In the genomic region with DNA sequence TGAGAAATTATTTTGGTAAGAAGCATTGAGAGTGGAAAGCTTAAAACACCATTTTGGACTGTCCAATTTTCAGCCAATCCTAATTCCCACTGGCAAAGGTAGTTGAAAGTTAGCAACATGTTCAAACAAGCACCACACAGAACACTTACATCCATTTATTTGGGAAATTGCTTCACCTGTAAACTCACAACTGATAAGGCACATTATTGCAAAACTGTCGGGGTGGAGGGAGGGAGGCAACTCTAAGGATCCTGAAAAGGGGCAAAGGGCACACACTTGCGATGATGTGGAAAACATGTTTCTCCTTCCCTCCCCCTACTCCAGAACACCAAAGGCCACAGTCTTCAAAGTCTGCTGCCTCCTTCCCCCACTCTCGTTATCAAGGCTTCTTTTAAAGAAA, we compare ENCODE assay signal across 18 cellular contexts. TPM values are rescaled to one million over a fixed set of nuclear protein-coding genes. Genes with fewer than 3 reads are reported as not detected.
DNase-seq lines count a peak whose midpoint lies in the region; ATAC-seq, FAIRE-seq and TF ChIP-seq lines count a peak whose summit lies in the region.
"Had no signal": no experiment of that assay in that cellular context is flagged by ENCODE, and none has a peak within 500 bp of the region (broad histone marks: within the 10 kb centered on the region; RNA-seq: fewer than 3 reads in every experiment).

No MANE protein-coding gene starts in this region.

- no peaks in the 10 kb centered on the region for H3K9me3 Mint-ChIP-seq in astrocyte (ENCODE audit: unreplicated experiment)
- no peaks in the 10 kb centered on the region for H3K9me3 Mint-ChIP-seq in activated naive CD8-positive, alpha-beta T cell treated with anti-CD3 and anti-CD28 coated beads for 36 hours
- H3K9me3 Mint-ChIP-seq: CD8-positive, alpha-beta T cell; GM23338 had no signal

- no peak overlapping the region for H3K4me2 ChIP-seq in astrocyte (ENCODE audit: low read length)
- H3K4me2 ChIP-seq: BLaER1 treated with 17β-estradiol and CSF1 and Interleukin-3, amounts not matched to agents 10 nM and 100 nM; GM23338; KMS-11 had no signal

- H3K4me1 ChIP-seq in astrocyte (ENCODE audit: insufficient read depth, low read length) (no peaks in the 10 kb centered on the region), right lobe of liver (peaks cover 0 to 20% (median 5%) of the 10 kb centered on the region in 4 donors), transverse colon (peaks cover 0 to 12% (median 2%) of the 10 kb centered on the region in 4 donors)
- H3K4me1 ChIP-seq: BLaER1 treated with 17β-estradiol and CSF1 and Interleukin-3, amounts not matched to agents 10 nM and 100 nM had no signal

- TF ChIP-seq POLR2A in right lobe of liver (IDR thresholded peaks at IDR 0.05) (peak; percentile 5), transverse colon (IDR thresholded peaks at IDR 0.05) (no peak)

- H4K20me1 ChIP-seq in astrocyte (ENCODE audit: insufficient read depth, low read length), result no peaks in the 10 kb centered on the region

- H3K79me2 ChIP-seq in astrocyte (ENCODE audit: insufficient read depth, low read length), result no peaks in the 10 kb centered on the region

- TF ChIP-seq EP300 in transverse colon (IDR thresholded peaks at IDR 0.05; ENCODE audit: low read depth), result no peak

- peak overlapping the region; percentile 50 for H3K4me3 Mint-ChIP-seq in astrocyte (ENCODE audit: unreplicated experiment)
- no peak overlapping the region for H3K4me3 Mint-ChIP-seq in activated naive CD8-positive, alpha-beta T cell treated with anti-CD3 and anti-CD28 coated beads for 36 hours
- H3K4me3 Mint-ChIP-seq: CD8-positive, alpha-beta T cell; GM23338 had no signal

- no peak overlapping the region for H3K9ac ChIP-seq in astrocyte (ENCODE audit: low read length)
- H3K9ac ChIP-seq: BLaER1 treated with 17β-estradiol and CSF1 and Interleukin-3, amounts not matched to agents 10 nM and 100 nM; KMS-11 had no signal

- H3K4me1 Mint-ChIP-seq in astrocyte (ENCODE audit: low read depth, unreplicated experiment), result no peaks in the 10 kb centered on the region
- H3K4me1 Mint-ChIP-seq in activated naive CD8-positive, alpha-beta T cell treated with anti-CD3 and anti-CD28 coated beads for 36 hours, result peaks cover under 1% of the 10 kb centered on the region
- H3K4me1 Mint-ChIP-seq: GM23338 had no signal

- H3K27ac ChIP-seq in astrocyte (ENCODE audit: low read depth, low read length), result no peak overlapping the region
- peak overlapping the region in 2 of 3 donors; percentile 20 to 48 for H3K27ac ChIP-seq in right lobe of liver
- H3K27ac ChIP-seq in transverse colon, result peak overlapping the region in 1 of 4 donors; percentile 27
- H3K27ac ChIP-seq: BLaER1 treated with 17β-estradiol and CSF1 and Interleukin-3, amounts not matched to agents 10 nM and 100 nM; KMS-11 had no signal

- no peak overlapping the region for H3K4me3 ChIP-seq in astrocyte (ENCODE audit: insufficient read depth, low read depth, low read length)
- H3K4me3 ChIP-seq in epithelial cell of esophagus (ENCODE audit: low read length), result no peak overlapping the region
- no peak overlapping the region for H3K4me3 ChIP-seq in right lobe of liver
- H3K4me3 ChIP-seq in transverse colon, result no peak overlapping the region
- H3K4me3 ChIP-seq: BLaER1 treated with 17β-estradiol and CSF1 and Interleukin-3, amounts not matched to agents 10 nM and 100 nM; GM23338 had no signal

- H3K9me3 ChIP-seq in astrocyte (ENCODE audit: insufficient read depth, low read depth, low read length) (no peaks in the 10 kb centered on the region), right lobe of liver (no peaks in the 10 kb centered on the region), transverse colon (no peaks in the 10 kb centered on the region)
- H3K9me3 ChIP-seq: BLaER1 treated with 17β-estradiol and CSF1 and Interleukin-3, amounts not matched to agents 10 nM and 100 nM had no signal

- intact Hi-C loops in right lobe of liver (cut with DNase I) (no loop called here), transverse colon (cut with DNase I; ENCODE audit: low total_unique reads) (no loop called here)

- ATAC-seq in right lobe of liver (peak; percentile 83 to 88 (median 86)), GM18517 (IDR thresholded peaks at IDR 0.05; ENCODE audit: unreplicated experiment) (no peak)
- ATAC-seq: CD8-positive, alpha-beta T cell; GM23338; HCT116 had no signal

- 34% methylated on average over 3 of the region's 3 CpGs for WGBS in right lobe of liver (ENCODE audit: insufficient coverage, low coverage, low lambda C conversion rate, missing lambda C conversion rate)
- 49 to 80% methylated on average over 3 of the region's 3 CpGs for WGBS in transverse colon (ENCODE audit: low coverage in 1 of 2), 2 donors

- no peak for FAIRE-seq in astrocyte (lab: Jason Lieb, UNC)
- FAIRE-seq: D721Med had no signal

- no peaks in the 10 kb centered on the region for H3K27me3 Mint-ChIP-seq in astrocyte (ENCODE audit: low read depth, unreplicated experiment)
- H3K27me3 Mint-ChIP-seq in activated naive CD8-positive, alpha-beta T cell treated with anti-CD3 and anti-CD28 coated beads for 36 hours, result no peaks in the 10 kb centered on the region

- no peak overlapping the region for H2AFZ ChIP-seq in astrocyte (ENCODE audit: low read depth, low read length)
- H2AFZ ChIP-seq: GM23338 had no signal

- peaks cover 25% of the 10 kb centered on the region for H3K36me3 Mint-ChIP-seq in astrocyte (ENCODE audit: low read depth, unreplicated experiment)
- H3K36me3 Mint-ChIP-seq in activated naive CD8-positive, alpha-beta T cell treated with anti-CD3 and anti-CD28 coated beads for 36 hours, result peaks cover 27% of the 10 kb centered on the region

- H3K27me3 ChIP-seq in astrocyte (ENCODE audit: insufficient read depth, low read length) (no peaks in the 10 kb centered on the region), right lobe of liver (no peaks in the 10 kb centered on the region), transverse colon (no peaks in the 10 kb centered on the region)
- H3K27me3 ChIP-seq: BLaER1 treated with 17β-estradiol and CSF1 and Interleukin-3, amounts not matched to agents 10 nM and 100 nM had no signal

- H3K27ac Mint-ChIP-seq in astrocyte (ENCODE audit: unreplicated experiment), result no peak overlapping the region
- no peak overlapping the region for H3K27ac Mint-ChIP-seq in activated naive CD8-positive, alpha-beta T cell treated with anti-CD3 and anti-CD28 coated beads for 36 hours
- H3K27ac Mint-ChIP-seq: CD8-positive, alpha-beta T cell; GM23338 had no signal

- DNase-seq in astrocyte (ENCODE audit: low read depth) (no peak), epithelial cell of esophagus (ENCODE audit: low read depth) (peak; percentile 58), right lobe of liver (peak in 1 of 3 donors; percentile 53), transverse colon (peak; percentile 24), GM13976 (ENCODE audit: low spot score) (no peak), kidney tubule cell (ENCODE audit: low spot score) (no peak)
- no peak for DNase-seq in activated naive CD8-positive, alpha-beta T cell treated with anti-CD3 and anti-CD28 coated beads for 36 hours
- DNase-seq: CD8-positive, alpha-beta T cell; NCI-H1417 treated with DMSO at 0.1 percent for 48 hours; NCI-H187 treated with DMSO at 0.1 percent for 48 hours; NCI-H226; NCI-H524 had no signal

- TF ChIP-seq CTCF in astrocyte (IDR thresholded peaks at IDR 0.05; ENCODE audit: insufficient read depth, low read depth, low read length) (no peak), epithelial cell of esophagus (IDR thresholded peaks at IDR 0.05; ENCODE audit: insufficient read depth, low read depth, low read length, missing control alignments) (no peak), right lobe of liver (IDR thresholded peaks at IDR 0.05) (no peak), transverse colon (IDR thresholded peaks at IDR 0.05) (no peak), GM13976 (IDR thresholded peaks at IDR 0.05; ENCODE audit: borderline replicate concordance, control extremely low read depth, extremely low read depth, insufficient read depth, missing control alignments) (no peak)

- in situ Hi-C loops in transverse colon (cut with MboI; ENCODE audit: low pct_ligation_motif_present in 1 of 4, low pct_unique_long_range_greater_than_20kb in 1 of 4, low sequenced_read_pairs in 3 of 4), result no loop called here
- in situ Hi-C loops in GM13976 (cut with MboI; ENCODE audit: low sequenced_read_pairs, unreplicated experiment), result no loop called here

- H3K36me3 ChIP-seq in astrocyte (ENCODE audit: insufficient read depth, low read length) (peaks cover 16% of the 10 kb centered on the region), right lobe of liver (peaks cover 0 to 21% (median 3%) of the 10 kb centered on the region in 4 donors), transverse colon (peaks cover 0 to 16% (median 2%) of the 10 kb centered on the region in 4 donors)

RNA-seq across cellular contexts. Expression of gene TMEM41A, which starts 9.4 kb away (rescaled TPM):
- total RNA-seq in astrocyte (21.5 and 22.7 TPM in 2 replicates), right lobe of liver (10 to 100 TPM; 11.6 to 21.9 (median 13.4) TPM), transverse colon (10 to 100 TPM; 13.5 to 20.6 (median 15.5) TPM)
- total RNA-seq in activated naive CD8-positive, alpha-beta T cell treated with anti-CD3 and anti-CD28 coated beads for 36 hours, result 10 to 100 TPM; 18.4 to 20.0 TPM

Comparison
In these comparisons a context has a peak if more than half of its experiments do, and no peak if none do; other contexts are left out.
1. DNase-seq: peak in epithelial cell of esophagus (single experiment) and transverse colon (single experiment); none in astrocyte (single experiment), GM13976 (single experiment), activated naive CD8-positive, alpha-beta T cell treated with anti-CD3 and anti-CD28 coated beads for 36 hours (single experiment) and kidney tubule cell (single experiment).